Comparison of ENCODE assay signal across 26 cellular contexts in genomic region chr3:102036472-102036871, GRCh38.
"Had no signal": no experiment of that assay in that cellular context is flagged by ENCODE, and none has a peak within 500 bp of the region (broad histone marks: within the 10 kb centered on the region; RNA-seq: fewer than 3 reads in every experiment).

No MANE protein-coding gene starts in this region.

- H3K9me3 ChIP-seq: adrenal gland had no signal

- DNase-seq: activated CD4-positive, alpha-beta memory T cell treated with anti-CD3 and anti-CD28 coated beads for 36 hours; activated CD4-positive, alpha-beta T cell treated with anti-CD3 and anti-CD28 coated beads, Interleukin-2, amount 10 ng/mL, durations not matched to agents 7 days and 5 days; activated CD4-positive, CD25-positive, alpha-beta regulatory T cell; activated CD8-positive, alpha-beta memory T cell treated with anti-CD3 and anti-CD28 coated beads for 24 hours; activated gamma-delta T cell; activated naive CD4-positive, alpha-beta T cell treated with anti-CD3 and anti-CD28 coated beads for 36 hours; activated naive CD8-positive, alpha-beta T cell treated with anti-CD3 and anti-CD28 coated beads, Interleukin-2, amount 10 ng/mL, durations not matched to agents 7 days and 5 days; activated T-cell treated with anti-CD3 and anti-CD28 coated beads, Interleukin-2, amount 50 U/mL, for 4 hours; adrenal gland; anterior cingulate cortex; caudate nucleus; NCI-H1092; NCI-H1417; NCI-H1694; NCI-H2029; NCI-H2107; NCI-H510A treated with DMSO at 0.1 percent for 48 hours; NCI-H69; PC-3; SIG-M5; T-cell; T-helper 2 cell; T1000 had no signal

- FAIRE-seq: TTC549 had no signal

- H3K4me3 Mint-ChIP-seq: activated CD4-positive, alpha-beta memory T cell treated with anti-CD3 and anti-CD28 coated beads for 36 hours; activated CD4-positive, alpha-beta T cell treated with anti-CD3 and anti-CD28 coated beads, Interleukin-2, amount 10 ng/mL, durations not matched to agents 7 days and 5 days; activated naive CD4-positive, alpha-beta T cell treated with anti-CD3 and anti-CD28 coated beads for 36 hours; activated naive CD8-positive, alpha-beta T cell treated with anti-CD3 and anti-CD28 coated beads, Interleukin-2, amount 10 ng/mL, durations not matched to agents 7 days and 5 days; activated T-cell treated with anti-CD3 and anti-CD28 coated beads, Interleukin-2, amount 50 U/mL, for 4 hours; T-cell had no signal

- H3K27ac Mint-ChIP-seq: activated CD4-positive, alpha-beta memory T cell treated with anti-CD3 and anti-CD28 coated beads for 36 hours; activated CD4-positive, alpha-beta T cell treated with anti-CD3 and anti-CD28 coated beads, Interleukin-2, amount 10 ng/mL, durations not matched to agents 7 days and 5 days; activated naive CD4-positive, alpha-beta T cell treated with anti-CD3 and anti-CD28 coated beads for 36 hours; activated naive CD8-positive, alpha-beta T cell treated with anti-CD3 and anti-CD28 coated beads, Interleukin-2, amount 10 ng/mL, durations not matched to agents 7 days and 5 days; T-cell had no signal

- H3K27me3 ChIP-seq: adrenal gland, breast epithelium had no signal

- H3K4me2 ChIP-seq: KMS-11 had no signal

- H3K4me3 ChIP-seq: adrenal gland, breast epithelium had no signal

- H3K27me3 Mint-ChIP-seq: activated CD4-positive, alpha-beta memory T cell treated with anti-CD3 and anti-CD28 coated beads for 36 hours; activated CD4-positive, alpha-beta T cell treated with anti-CD3 and anti-CD28 coated beads, Interleukin-2, amount 10 ng/mL, durations not matched to agents 7 days and 5 days; activated naive CD8-positive, alpha-beta T cell treated with anti-CD3 and anti-CD28 coated beads, Interleukin-2, amount 10 ng/mL, durations not matched to agents 7 days and 5 days; T-cell had no signal

- H3K9ac ChIP-seq: KMS-11 had no signal

- H3K4me1 ChIP-seq: adrenal gland, breast epithelium had no signal

- H3K27ac ChIP-seq: adrenal gland, breast epithelium, KMS-11 had no signal

- H3K36me3 ChIP-seq: adrenal gland, breast epithelium had no signal

- H3K4me1 Mint-ChIP-seq: activated CD4-positive, alpha-beta T cell treated with anti-CD3 and anti-CD28 coated beads, Interleukin-2, amount 10 ng/mL, durations not matched to agents 7 days and 5 days; activated naive CD8-positive, alpha-beta T cell treated with anti-CD3 and anti-CD28 coated beads, Interleukin-2, amount 10 ng/mL, durations not matched to agents 7 days and 5 days had no signal

- ATAC-seq: activated T-cell treated with anti-CD3 and anti-CD28 coated beads, Interleukin-2, amount 50 U/mL, for 4 hours; PC-3; T-cell had no signal
